2 cellular contexts compared by ENCODE assay signal in genomic region chr15:63186065-63186464, GRCh38.
A peak's percentile ranks its signal among the peaks of the same experiment; 100 is the strongest.
TF ChIP-seq lines count a peak whose summit lies in the region.

No MANE protein-coding gene starts in this region.

TF ChIP-seq in A549, 52 proteins besides CTCF, POLR2A, EP300 and RAD21:
- TF ChIP-seq MAZ (IDR thresholded peaks at IDR 0.05; ENCODE audit: borderline replicate concordance, low read depth, low read length) (no peak), ZSCAN20 (CRISPR knock-in tag; IDR thresholded peaks at IDR 0.05) (no peak), ZC3H11A (IDR thresholded peaks at IDR 0.05) (no peak), HES2 (IDR thresholded peaks at IDR 0.05) (no peak), CBX8 (IDR thresholded peaks at IDR 0.05) (no peak), TFCP2L1 (CRISPR knock-in tag; IDR thresholded peaks at IDR 0.05) (no peak), NFE2L2 (conservative IDR thresholded peaks at IDR 0.05; ENCODE audit: low read length) (no peak), FOXS1 (CRISPR knock-in tag; IDR thresholded peaks at IDR 0.05) (no peak), KDM1A (IDR thresholded peaks at IDR 0.05; ENCODE audit: low read depth) (no peak), RARB (CRISPR knock-in tag; IDR thresholded peaks at IDR 0.05) (no peak), ESRRA (IDR thresholded peaks at IDR 0.05; ENCODE audit: borderline replicate concordance, low read length) (no peak), CHD4 (IDR thresholded peaks at IDR 0.05; ENCODE audit: borderline replicate concordance) (no peak), MYC (IDR thresholded peaks at IDR 0.05; ENCODE audit: borderline replicate concordance, low read length) (no peak), FOSL2 (IDR thresholded peaks at IDR 0.05) (no peak), FOSL2 (CRISPR knock-in tag; IDR thresholded peaks at IDR 0.05) (peak; percentile 64), RCOR1 (IDR thresholded peaks at IDR 0.05; ENCODE audit: low read depth, low read length) (no peak), SREBF2 (IDR thresholded peaks at IDR 0.05) (no peak), CEBPB (IDR thresholded peaks at IDR 0.05) (peak; percentile 85 to 88), GATA3 (IDR thresholded peaks at IDR 0.05; ENCODE audit: borderline replicate concordance) (no peak), SMC3 (IDR thresholded peaks at IDR 0.05) (no peak), CBX2 (IDR thresholded peaks at IDR 0.05; ENCODE audit: borderline replicate concordance, low read depth) (no peak), ZNF302 (CRISPR knock-in tag; IDR thresholded peaks at IDR 0.05) (no peak)
- TF ChIP-seq, protein P1, sequence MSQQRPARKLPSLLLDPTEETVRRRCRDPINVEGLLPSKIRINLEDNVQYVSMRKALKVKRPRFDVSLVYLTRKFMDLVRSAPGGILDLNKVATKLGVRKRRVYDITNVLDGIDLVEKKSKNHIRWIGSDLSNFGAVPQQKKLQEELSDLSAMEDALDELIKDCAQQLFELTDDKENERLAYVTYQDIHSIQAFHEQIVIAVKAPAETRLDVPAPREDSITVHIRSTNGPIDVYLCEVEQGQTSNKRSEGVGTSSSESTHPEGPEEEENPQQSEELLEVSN (IDR thresholded peaks at IDR 0.05; ENCODE audit: borderline replicate concordance, low read depth) = no peak
- TF ChIP-seq, protein P2, sequence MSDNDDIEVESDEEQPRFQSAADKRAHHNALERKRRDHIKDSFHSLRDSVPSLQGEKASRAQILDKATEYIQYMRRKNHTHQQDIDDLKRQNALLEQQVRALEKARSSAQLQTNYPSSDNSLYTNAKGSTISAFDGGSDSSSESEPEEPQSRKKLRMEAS (IDR thresholded peaks at IDR 0.05) = 0 out of 2 replicates have a peak, but pooled peaks have one; percentile 47

TF ChIP-seq in GM23338, 12 proteins besides CTCF, POLR2A, EP300 and RAD21:
- no peak for TF ChIP-seq POLR2AphosphoS5 (IDR thresholded peaks at IDR 0.05; ENCODE audit: low read depth)
- no peak for TF ChIP-seq ZNF331 (CRISPR knock-in tag; IDR thresholded peaks at IDR 0.05; ENCODE audit: low read depth)
- TF ChIP-seq STAT1 (IDR thresholded peaks at IDR 0.05; ENCODE audit: unreplicated experiment) = no peak
- no peak for TF ChIP-seq EZH2phosphoT487 (IDR thresholded peaks at IDR 0.05; ENCODE audit: unreplicated experiment)
- no peak for TF ChIP-seq NANOG (IDR thresholded peaks at IDR 0.05; ENCODE audit: borderline replicate concordance)
